In genomic region chr2:109244750-109245382, GRCh38 we compare ENCODE assay signal across 1 cellular context.
TF ChIP-seq lines count a peak whose summit lies in the region.

No MANE protein-coding gene starts in this region.

TF ChIP-seq in GM12878, 131 proteins besides CTCF, POLR2A, EP300 and RAD21:
- TF ChIP-seq NBN (IDR thresholded peaks at IDR 0.05) (no peak), POU2F2 (IDR thresholded peaks at IDR 0.05; ENCODE audit: borderline replicate concordance, low read depth, low read length) (no peak), MLLT1 (IDR thresholded peaks at IDR 0.05) (no peak), YBX1 (IDR thresholded peaks at IDR 0.05) (no peak), TAF1 (IDR thresholded peaks at IDR 0.05; ENCODE audit: borderline replicate concordance, low read depth, low read length) (no peak), CREM (IDR thresholded peaks at IDR 0.05; ENCODE audit: low read depth) (no peak), STAT3 (IDR thresholded peaks at IDR 0.05; ENCODE audit: low read depth, low read length) (no peak), CUX1 (IDR thresholded peaks at IDR 0.05; ENCODE audit: insufficient replicate concordance, low read depth, low read length) (no peak), DPF2 (IDR thresholded peaks at IDR 0.05) (no peak), IRF5 (IDR thresholded peaks at IDR 0.05; ENCODE audit: borderline replicate concordance) (no peak), SMC3 (IDR thresholded peaks at IDR 0.05; ENCODE audit: borderline replicate concordance, low read length) (no peak), JUND (IDR thresholded peaks at IDR 0.05; ENCODE audit: low read depth, low read length) (no peak), BCL3 (IDR thresholded peaks at IDR 0.05; ENCODE audit: borderline replicate concordance, insufficient read depth, low read depth, low read length, poor library complexity, severe bottlenecking) (no peak)
- TF ChIP-seq, protein P1, sequence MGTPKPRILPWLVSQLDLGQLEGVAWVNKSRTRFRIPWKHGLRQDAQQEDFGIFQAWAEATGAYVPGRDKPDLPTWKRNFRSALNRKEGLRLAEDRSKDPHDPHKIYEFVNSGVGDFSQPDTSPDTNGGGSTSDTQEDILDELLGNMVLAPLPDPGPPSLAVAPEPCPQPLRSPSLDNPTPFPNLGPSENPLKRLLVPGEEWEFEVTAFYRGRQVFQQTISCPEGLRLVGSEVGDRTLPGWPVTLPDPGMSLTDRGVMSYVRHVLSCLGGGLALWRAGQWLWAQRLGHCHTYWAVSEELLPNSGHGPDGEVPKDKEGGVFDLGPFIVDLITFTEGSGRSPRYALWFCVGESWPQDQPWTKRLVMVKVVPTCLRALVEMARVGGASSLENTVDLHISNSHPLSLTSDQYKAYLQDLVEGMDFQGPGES (IDR thresholded peaks at IDR 0.05), result no peak
- TF ChIP-seq, protein P2, sequence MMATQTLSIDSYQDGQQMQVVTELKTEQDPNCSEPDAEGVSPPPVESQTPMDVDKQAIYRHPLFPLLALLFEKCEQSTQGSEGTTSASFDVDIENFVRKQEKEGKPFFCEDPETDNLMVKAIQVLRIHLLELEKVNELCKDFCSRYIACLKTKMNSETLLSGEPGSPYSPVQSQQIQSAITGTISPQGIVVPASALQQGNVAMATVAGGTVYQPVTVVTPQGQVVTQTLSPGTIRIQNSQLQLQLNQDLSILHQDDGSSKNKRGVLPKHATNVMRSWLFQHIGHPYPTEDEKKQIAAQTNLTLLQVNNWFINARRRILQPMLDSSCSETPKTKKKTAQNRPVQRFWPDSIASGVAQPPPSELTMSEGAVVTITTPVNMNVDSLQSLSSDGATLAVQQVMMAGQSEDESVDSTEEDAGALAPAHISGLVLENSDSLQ (IDR thresholded peaks at IDR 0.05), result no peak
